ENCODE assay signal across 8 cellular contexts in genomic region chr2:226791487-226792081, GRCh38. TPM values are rescaled to one million over a fixed set of nuclear protein-coding genes. Genes with fewer than 3 reads are reported as not detected.
A peak's percentile ranks its signal among the peaks of the same experiment; 100 is the strongest.
DNase-seq lines count a peak whose midpoint lies in the region; ATAC-seq and TF ChIP-seq lines count a peak whose summit lies in the region.

No MANE protein-coding gene starts in this region.

- H3K27ac ChIP-seq in parathyroid adenoma, result peak overlapping the region; percentile 94
- H3K27ac ChIP-seq in tibial nerve, result peak overlapping the region; percentile 88 to 99 (median 96)

- TF ChIP-seq CTCF in GM12864 (IDR thresholded peaks at IDR 0.05; ENCODE audit: low read depth, low read length, missing control alignments) (peak; percentile 34), HFF-Myc (IDR thresholded peaks at IDR 0.05; ENCODE audit: low read depth, low read length, missing control alignments) (peak; percentile 13), parathyroid adenoma (IDR thresholded peaks at IDR 0.05) (peak; percentile 49), tibial nerve (IDR thresholded peaks at IDR 0.05) (peak; percentile 43 to 95 (median 50))

- peak overlapping the region; percentile 99 for H3K27ac Mint-ChIP-seq in activated naive CD8-positive, alpha-beta T cell treated with anti-CD3 and anti-CD28 coated beads for 36 hours

- no peaks in the 10 kb centered on the region for H3K27me3 ChIP-seq in parathyroid adenoma (ENCODE audit: control insufficient read depth, insufficient read depth, low read length)
- H3K27me3 ChIP-seq in tibial nerve, result no peaks in the 10 kb centered on the region

- H2AFZ ChIP-seq in parathyroid adenoma, result peak overlapping the region; percentile 97

- peak; percentile 93 for ATAC-seq in Right ventricle myocardium superior (ENCODE audit: poor library complexity)

- no peaks in the 10 kb centered on the region for H3K9me3 Mint-ChIP-seq in activated naive CD8-positive, alpha-beta T cell treated with anti-CD3 and anti-CD28 coated beads for 36 hours

- no peaks in the 10 kb centered on the region for H3K79me2 ChIP-seq in parathyroid adenoma

- WGBS in tibial nerve, 2 donors, result 0% methylated on average over 23 to 47 of the region's 56 CpGs

- intact Hi-C loops in Right ventricle myocardium superior (cut with DNase I), result loop anchor here (10.0 kb wide), 3 partner anchors 67 to 347 kb away; no protein-coding TSS in a partner anchor

- H3K9ac ChIP-seq in parathyroid adenoma, result peak overlapping the region; percentile 47

- H3K9me3 ChIP-seq in parathyroid adenoma (ENCODE audit: control insufficient read depth, low read length) (no peaks in the 10 kb centered on the region), tibial nerve (no peaks in the 10 kb centered on the region)

- peaks cover 56% of the 10 kb centered on the region for H3K4me1 Mint-ChIP-seq in activated naive CD8-positive, alpha-beta T cell treated with anti-CD3 and anti-CD28 coated beads for 36 hours

- peak overlapping the region; percentile 87 for H3K4me3 Mint-ChIP-seq in activated naive CD8-positive, alpha-beta T cell treated with anti-CD3 and anti-CD28 coated beads for 36 hours

- no peak for DNase-seq in GM12864 (ENCODE audit: low read depth)
- no peak for DNase-seq in HFF-Myc (ENCODE audit: extremely low read depth, low read depth)
- DNase-seq in MV-4-11 (lab: John Stamatoyannopoulos, UW), result peak; percentile 78
- peak; percentile 65 for DNase-seq in SKM-1 (lab: John Stamatoyannopoulos, UW; ENCODE audit: unreplicated experiment)
- DNase-seq in activated naive CD8-positive, alpha-beta T cell treated with anti-CD3 and anti-CD28 coated beads for 36 hours, result peak; percentile 95
- DNase-seq in Right ventricle myocardium superior, result peak; percentile 95
- peak; percentile 75 to 82 for DNase-seq in tibial nerve (ENCODE audit: low spot score in 2 of 2)

- H3K4me2 ChIP-seq in parathyroid adenoma (ENCODE audit: low read length), result peak overlapping the region; percentile 86

- H3K36me3 ChIP-seq in parathyroid adenoma (ENCODE audit: control insufficient read depth, insufficient read depth, low read length) (no peaks in the 10 kb centered on the region), tibial nerve (peaks cover 0 to 9% (median 0%) of the 10 kb centered on the region in 3 donors)

- no peaks in the 10 kb centered on the region for H3K27me3 Mint-ChIP-seq in activated naive CD8-positive, alpha-beta T cell treated with anti-CD3 and anti-CD28 coated beads for 36 hours

- H3K4me3 ChIP-seq in GM12864 (ENCODE audit: low read depth, low read length) (peak overlapping the region; percentile 79), HFF-Myc (replicated peaks; ENCODE audit: low read depth, low read length) (peak overlapping the region; percentile 77), parathyroid adenoma (ENCODE audit: low read depth, low read length) (peak overlapping the region; percentile 78), tibial nerve (peak overlapping the region; percentile 60 to 86 (median 75))

- TF ChIP-seq EP300 in tibial nerve (IDR thresholded peaks at IDR 0.05), result peak in 1 of 2 donors; percentile 85

- peaks cover 4% of the 10 kb centered on the region for H3K4me1 ChIP-seq in parathyroid adenoma
- H3K4me1 ChIP-seq in tibial nerve, result peaks cover 0 to 82% (median 32%) of the 10 kb centered on the region in 4 donors

- TF ChIP-seq POLR2A in tibial nerve (IDR thresholded peaks at IDR 0.05), result peak; percentile 44 to 82

- peaks cover 19% of the 10 kb centered on the region for H3K36me3 Mint-ChIP-seq in activated naive CD8-positive, alpha-beta T cell treated with anti-CD3 and anti-CD28 coated beads for 36 hours

RNA-seq across cellular contexts. Expression of gene IRS1, which starts 8.0 kb away (rescaled TPM):
- 1 to 10 TPM; 4.4 to 5.1 TPM for total RNA-seq in activated naive CD8-positive, alpha-beta T cell treated with anti-CD3 and anti-CD28 coated beads for 36 hours
- 17.6 TPM for total RNA-seq in Right ventricle myocardium superior
- total RNA-seq in tibial nerve, result 10 to 100 TPM in 3 of 4 donors, 1 to 10 TPM in 1; 9.4 to 11.7 (median 11.2) TPM

RNA-seq across cellular contexts. Expression of gene RHBDD1, which starts 44.3 kb away (rescaled TPM):
- total RNA-seq in activated naive CD8-positive, alpha-beta T cell treated with anti-CD3 and anti-CD28 coated beads for 36 hours, result 10 to 100 TPM; 29.1 to 35.0 TPM
- 29.5 TPM for total RNA-seq in Right ventricle myocardium superior
- 10 to 100 TPM; 14.9 to 29.4 (median 25.0) TPM for total RNA-seq in tibial nerve

Comparison
In these comparisons a context has a peak if more than half of its experiments do, and no peak if none do; other contexts are left out.
1. DNase-seq: peak in MV-4-11 (single experiment), SKM-1 (single experiment), activated naive CD8-positive, alpha-beta T cell treated with anti-CD3 and anti-CD28 coated beads for 36 hours (single experiment), Right ventricle myocardium superior (single experiment) and tibial nerve (2 of 2); none in GM12864 (single experiment) and HFF-Myc (single experiment).
2. Peak in every context shown above with its lines, with median percentiles within 50 percentile points of each other: H3K4me3 ChIP-seq and CTCF ChIP-seq.